ENCODE assay signal across 25 cellular contexts in genomic region chr1:51712590-51712989, GRCh38.
"Had no signal": no experiment of that assay in that cellular context is flagged by ENCODE, and none has a peak within 500 bp of the region (broad histone marks: within the 10 kb centered on the region; RNA-seq: fewer than 3 reads in every experiment).

No MANE protein-coding gene starts in this region.

- H3K9me3 ChIP-seq: ovary, psoas muscle, right lobe of liver, sigmoid colon, stomach, thoracic aorta, thyroid gland, tibial nerve, upper lobe of left lung, vagina had no signal

- H3K27ac ChIP-seq: neural progenitor cell, ovary, parathyroid adenoma, psoas muscle, right lobe of liver, sigmoid colon, stomach, thoracic aorta, thyroid gland, tibial nerve, upper lobe of left lung, vagina had no signal

- H3K36me3 ChIP-seq: neural progenitor cell, ovary, right lobe of liver, sigmoid colon, thoracic aorta, thyroid gland, upper lobe of left lung had no signal

- H3K9ac ChIP-seq: neural progenitor cell, parathyroid adenoma had no signal

- DNase-seq: natural killer cell; occipital lobe; ovary; posterior cingulate gyrus; psoas muscle; right cardiac atrium; right lobe of liver; sigmoid colon; small intestine; stimulated activated CD4-positive, alpha-beta T cell treated with anti-CD3 and anti-CD28 coated beads, Interleukin-15, amount 100 ng/mL, for 24 hours; stimulated activated CD4-positive, alpha-beta T cell treated with anti-CD3 and anti-CD28 coated beads, Interleukin-2, amount 100 ng/mL, for 24 hours; stimulated activated CD4-positive, alpha-beta T cell treated with anti-CD3 and anti-CD28 coated beads, Interleukin-2, amount 100 ng/mL, for 48 hours; stimulated activated CD4-positive, alpha-beta T cell treated with anti-CD3 and anti-CD28 coated beads, Interleukin-4, amount 100 ng/mL, for 24 hours; stimulated activated naive B cell treated with anti-CD40 and anti-IgM and Interleukin-4, amounts not matched to agents 10 μg/mL and 1 μg/mL and 100 μg/mL, for 72 hours; stimulated activated naive CD4-positive, alpha-beta T cell treated with Interleukin-2 at 50 U/mL for 16 hours; stomach; thyroid gland; trophoblast cell; upper lobe of left lung had no signal

- FAIRE-seq: small intestine, urothelium cell line had no signal

- H3K4me3 ChIP-seq: neural progenitor cell, ovary, psoas muscle, right lobe of liver, sigmoid colon, stomach, thoracic aorta, thyroid gland, tibial nerve, upper lobe of left lung, vagina had no signal

- H3K4me1 ChIP-seq: neural progenitor cell, parathyroid adenoma, sigmoid colon, thyroid gland, upper lobe of left lung had no signal
